33 cellular contexts compared by ENCODE assay signal in the genomic region with DNA sequence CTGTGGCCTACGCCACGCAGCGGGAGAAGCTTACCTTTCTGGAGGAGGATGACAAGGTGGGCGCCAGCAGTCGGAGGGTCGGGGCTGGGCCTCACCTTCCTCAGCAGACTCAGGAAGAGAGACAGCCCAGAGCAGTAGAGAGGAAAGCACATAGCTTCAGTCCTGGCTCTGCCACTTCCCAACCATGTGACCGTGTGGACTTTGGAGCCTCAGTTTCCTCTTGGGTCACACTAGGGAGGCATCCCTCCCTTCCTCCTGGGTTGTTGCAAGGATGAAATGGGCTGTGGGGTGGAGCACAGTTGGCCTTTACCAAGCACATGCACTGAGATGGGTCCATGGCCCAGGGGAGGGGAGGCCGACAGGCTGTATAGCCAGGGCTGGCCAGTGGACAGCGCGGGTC. TPM values are rescaled to one million over a fixed set of nuclear protein-coding genes. Genes with fewer than 3 reads are reported as not detected.
"Had no signal": no experiment of that assay in that cellular context is flagged by ENCODE, and none has a peak within 500 bp of the region (broad histone marks: within the 10 kb centered on the region; RNA-seq: fewer than 3 reads in every experiment).

No MANE protein-coding gene starts in this region.

- H3K27me3 ChIP-seq: heart left ventricle, sigmoid colon, stomach, suprapubic skin, tibial artery, upper lobe of right lung had no signal

- H3K9me3 ChIP-seq: heart left ventricle, left ventricle myocardium inferior, psoas muscle, sigmoid colon, stomach, suprapubic skin, tibial artery, upper lobe of right lung had no signal

- H3K4me3 ChIP-seq: heart left ventricle, left ventricle myocardium inferior, lung, psoas muscle, sigmoid colon, smooth muscle cell, stomach, suprapubic skin, tibial artery, upper lobe of right lung had no signal

- ATAC-seq: activated CD8-positive, alpha-beta T cell treated with anti-CD3 and anti-CD28 coated beads for 36 hours; activated naive CD8-positive, alpha-beta T cell treated with anti-CD3 and anti-CD28 coated beads, Interleukin-2, amount 50 U/mL, for 24 hours; esophagus mucosa; psoas muscle; stimulated activated memory B cell treated with anti-CD40 and anti-IgM and Interleukin-4, amounts not matched to agents 10 μg/mL and 1 μg/mL and 100 μg/mL, for 72 hours; T-helper 17 cell; upper lobe of right lung had no signal

- H2AFZ ChIP-seq: parathyroid adenoma had no signal

- H3K4me2 ChIP-seq: smooth muscle cell had no signal

- H3K4me3 Mint-ChIP-seq: activated CD4-positive, alpha-beta T cell treated with anti-CD3 and anti-CD28 coated beads, Interleukin-2, amount 10 ng/mL, durations not matched to agents 7 days and 5 days; activated CD8-positive, alpha-beta T cell treated with anti-CD3 and anti-CD28 coated beads for 36 hours; activated naive CD4-positive, alpha-beta T cell treated with anti-CD3 and anti-CD28 coated beads, Interleukin-2, amount 50 U/mL, for 24 hours; activated naive CD8-positive, alpha-beta T cell treated with anti-CD3 and anti-CD28 coated beads, Interleukin-2, amount 50 U/mL, for 24 hours; nephron; stimulated activated memory B cell treated with anti-CD40 and anti-IgM and Interleukin-4, amounts not matched to agents 10 μg/mL and 1 μg/mL and 100 μg/mL, for 72 hours; T-helper 17 cell had no signal

- DNase-seq: activated CD4-positive, alpha-beta T cell treated with anti-CD3 and anti-CD28 coated beads for 1 hour; activated CD4-positive, alpha-beta T cell treated with anti-CD3 and anti-CD28 coated beads, Interleukin-2, amount 10 ng/mL, durations not matched to agents 7 days and 5 days; activated CD8-positive, alpha-beta T cell treated with anti-CD3 and anti-CD28 coated beads for 36 hours; activated naive CD8-positive, alpha-beta T cell treated with anti-CD3 and anti-CD28 coated beads, Interleukin-2, amount 50 U/mL, for 24 hours; activated T-cell treated with anti-CD3 and anti-CD28 coated beads, Interleukin-2, amount 50 U/mL, for 48 hours; amygdala; caudate nucleus; foreskin fibroblast; kidney glomerular epithelial cell; left ventricle myocardium inferior; mesendoderm; nucleus accumbens; sigmoid colon; stimulated activated CD4-positive, alpha-beta T cell treated with anti-CD3 and anti-CD28 coated beads, Interleukin-1b, Interleukin-23, amount 100 ng/mL, for 48 hours; stimulated activated CD4-positive, alpha-beta T cell treated with anti-CD3 and anti-CD28 coated beads, Interleukin-4, amount 100 ng/mL, for 4 hours; stimulated activated CD8-positive, alpha-beta memory T cell treated with anti-CD3 and anti-CD28 coated beads, Interleukin-4, amount 100 ng/mL, for 48 hours; stomach; T-helper 17 cell; T1000; tibial artery; upper lobe of right lung had no signal

- H3K27ac ChIP-seq: heart left ventricle, left ventricle myocardium inferior, parathyroid adenoma, psoas muscle, sigmoid colon, stomach, suprapubic skin, tibial artery, upper lobe of right lung had no signal

- H3K27me3 Mint-ChIP-seq: activated CD4-positive, alpha-beta T cell treated with anti-CD3 and anti-CD28 coated beads, Interleukin-2, amount 10 ng/mL, durations not matched to agents 7 days and 5 days; activated CD8-positive, alpha-beta T cell treated with anti-CD3 and anti-CD28 coated beads for 36 hours; activated naive CD4-positive, alpha-beta T cell treated with anti-CD3 and anti-CD28 coated beads, Interleukin-2, amount 50 U/mL, for 24 hours; activated naive CD8-positive, alpha-beta T cell treated with anti-CD3 and anti-CD28 coated beads, Interleukin-2, amount 50 U/mL, for 24 hours; stimulated activated memory B cell treated with anti-CD40 and anti-IgM and Interleukin-4, amounts not matched to agents 10 μg/mL and 1 μg/mL and 100 μg/mL, for 72 hours; T-helper 17 cell had no signal

- H3K79me2 ChIP-seq: parathyroid adenoma had no signal

- H3K4me1 ChIP-seq: heart left ventricle, left ventricle myocardium inferior, parathyroid adenoma, psoas muscle, sigmoid colon, stomach, suprapubic skin, tibial artery, upper lobe of right lung had no signal

- H3K4me1 Mint-ChIP-seq: activated naive CD4-positive, alpha-beta T cell treated with anti-CD3 and anti-CD28 coated beads, Interleukin-2, amount 50 U/mL, for 24 hours; activated naive CD8-positive, alpha-beta T cell treated with anti-CD3 and anti-CD28 coated beads, Interleukin-2, amount 50 U/mL, for 24 hours; stimulated activated memory B cell treated with anti-CD40 and anti-IgM and Interleukin-4, amounts not matched to agents 10 μg/mL and 1 μg/mL and 100 μg/mL, for 72 hours had no signal

- H3K9me3 Mint-ChIP-seq: activated CD4-positive, alpha-beta T cell treated with anti-CD3 and anti-CD28 coated beads, Interleukin-2, amount 10 ng/mL, durations not matched to agents 7 days and 5 days; activated CD8-positive, alpha-beta T cell treated with anti-CD3 and anti-CD28 coated beads for 36 hours; activated naive CD4-positive, alpha-beta T cell treated with anti-CD3 and anti-CD28 coated beads, Interleukin-2, amount 50 U/mL, for 24 hours; activated naive CD8-positive, alpha-beta T cell treated with anti-CD3 and anti-CD28 coated beads, Interleukin-2, amount 50 U/mL, for 24 hours; activated T-helper 2 cell treated with anti-CD3 and anti-CD28 coated beads, Interferon-gamma antibody, Interleukin-2, Interleukin-4, amounts not matched to agents 10 μg/mL and 5 μg/mL and 100 μg/mL, durations not matched to agents 14 hours and 24 hours and 36 hours; nephron; stimulated activated memory B cell treated with anti-CD40 and anti-IgM and Interleukin-4, amounts not matched to agents 10 μg/mL and 1 μg/mL and 100 μg/mL, for 72 hours had no signal

- H3K27ac Mint-ChIP-seq: activated CD4-positive, alpha-beta T cell treated with anti-CD3 and anti-CD28 coated beads, Interleukin-2, amount 10 ng/mL, durations not matched to agents 7 days and 5 days; activated CD8-positive, alpha-beta T cell treated with anti-CD3 and anti-CD28 coated beads for 36 hours; activated naive CD4-positive, alpha-beta T cell treated with anti-CD3 and anti-CD28 coated beads, Interleukin-2, amount 50 U/mL, for 24 hours; activated naive CD8-positive, alpha-beta T cell treated with anti-CD3 and anti-CD28 coated beads, Interleukin-2, amount 50 U/mL, for 24 hours; nephron; stimulated activated memory B cell treated with anti-CD40 and anti-IgM and Interleukin-4, amounts not matched to agents 10 μg/mL and 1 μg/mL and 100 μg/mL, for 72 hours; T-helper 17 cell had no signal

- H3K9ac ChIP-seq: parathyroid adenoma had no signal

RNA-seq across cellular contexts. Expression of a gene that starts 53.6 kb away (rescaled TPM):
- total RNA-seq: heart left ventricle, left ventricle myocardium inferior, mononuclear cell, smooth muscle cell, stomach, suprapubic skin, upper lobe of right lung had no signal
- polyA plus RNA-seq: sigmoid colon had no signal
